23 cellular contexts compared by ENCODE assay signal in the genomic region with DNA sequence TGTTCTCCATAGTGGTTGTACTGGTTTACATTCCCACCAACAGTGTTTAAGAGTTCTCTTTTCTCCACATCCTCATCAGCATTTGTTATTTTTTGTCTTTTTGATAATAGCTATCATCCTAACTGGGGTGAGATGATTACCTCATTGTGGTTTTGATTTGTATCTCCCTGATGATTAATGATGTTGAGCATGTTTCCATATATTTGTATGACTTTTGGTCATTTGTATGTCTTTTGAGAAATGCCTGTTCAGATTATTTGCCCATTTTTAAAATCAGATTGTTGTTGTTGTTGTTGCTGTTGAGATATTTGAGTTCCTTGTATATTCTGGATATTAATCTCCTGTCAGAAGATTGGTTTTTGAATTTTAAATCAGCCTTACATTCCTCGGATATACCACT.
A peak's percentile ranks its signal among the peaks of the same experiment; 100 is the strongest.
DNase-seq lines count a peak whose midpoint lies in the region; FAIRE-seq and TF ChIP-seq lines count a peak whose summit lies in the region.
"Had no signal": no experiment of that assay in that cellular context is flagged by ENCODE, and none has a peak within 500 bp of the region (broad histone marks: within the 10 kb centered on the region; RNA-seq: fewer than 3 reads in every experiment).

No MANE protein-coding gene starts in this region.

- H3K9me3 ChIP-seq in mammary epithelial cell (replicated peaks; ENCODE audit: insufficient read depth, low read length), result no peaks in the 10 kb centered on the region
- H3K9me3 ChIP-seq: BE2C, Caco-2 had no signal

- no peaks in the 10 kb centered on the region for H3K36me3 ChIP-seq in mammary epithelial cell (ENCODE audit: insufficient read depth, low read length)
- H3K36me3 ChIP-seq: BE2C had no signal

- no peak overlapping the region for H3K4me2 ChIP-seq in mammary epithelial cell (ENCODE audit: insufficient read depth, low read depth, low read length)
- H3K4me2 ChIP-seq: GM23338 had no signal

- WGBS in mammary epithelial cell (ENCODE audit: low coverage, missing lambda C conversion rate), result 100% methylated on average over 1 of the region's 1 CpG

- intact Hi-C loops in mammary epithelial cell (cut with micrococcal nuclease), result no loop called here

- peak; percentile 64 for FAIRE-seq in D721Med (lab: Jason Lieb, UNC)
- FAIRE-seq in GM12891 (lab: Jason Lieb, UNC), result peak; percentile 5
- FAIRE-seq in GM19239 (lab: Jason Lieb, UNC), result no peak
- FAIRE-seq: HTR-8/SVneo had no signal

- DNase-seq in D721Med (ENCODE audit: insufficient read length, low spot score) (no peak), GM12891 (ENCODE audit: insufficient read length, low spot score) (no peak), LHCN-M2 (ENCODE audit: low read depth) (peak; percentile 6), iris pigment epithelial cell (ENCODE audit: low read depth) (peak; percentile 19), foreskin melanocyte (no peak), NCI-H524 treated with DMSO at 0.1 percent for 48 hours (lab: John Stamatoyannopoulos, UW) (no peak), GM19239 (ENCODE audit: insufficient read length, low spot score) (no peak), mammary epithelial cell (no peak)
- DNase-seq: 8988T; ACHN; BE2C; C1 segment of cervical spinal cord; Caco-2; CD4-positive, alpha-beta T cell; DMS153; DMS79; H7; HFFc6; IMR-90; Kasumi-1; KBM-7 had no signal

- dilution Hi-C loops in mammary epithelial cell (cut with HindIII; ENCODE audit: low sequenced_read_pairs), result no loop called here

- TF ChIP-seq POLR2A in GM12891 (IDR thresholded peaks at IDR 0.05; ENCODE audit: low read depth, low read length), result no peak

- no peak overlapping the region for H3K27ac ChIP-seq in mammary epithelial cell (ENCODE audit: insufficient read depth, low read depth, low read length)

- no peaks in the 10 kb centered on the region for H4K20me1 ChIP-seq in mammary epithelial cell (ENCODE audit: insufficient read depth, low read length)

- H3K4me1 ChIP-seq in mammary epithelial cell (ENCODE audit: insufficient read depth, low read length), result no peaks in the 10 kb centered on the region
- H3K4me1 ChIP-seq: BE2C, Caco-2 had no signal

- H3K9ac ChIP-seq in mammary epithelial cell (ENCODE audit: insufficient read depth, low read length), result no peak overlapping the region

- no peaks in the 10 kb centered on the region for H3K79me2 ChIP-seq in mammary epithelial cell (ENCODE audit: insufficient read depth, low read length)

- CTCF ChIA-PET in mammary epithelial cell (lab: Charles Lee; ENCODE audit: low non-redundant PET), result no interaction called here

- in situ Hi-C loops in mammary epithelial cell (cut with MboI; ENCODE audit: low sequenced_read_pairs in 2 of 2), result no loop called here

- no peak for TF ChIP-seq CTCF in D721Med (IDR thresholded peaks at IDR 0.05; ENCODE audit: insufficient read depth, missing control alignments)
- no peak for TF ChIP-seq CTCF in mammary epithelial cell (conservative IDR thresholded peaks at IDR 0.05 in 1 of 2, IDR thresholded peaks at IDR 0.05 in 1 of 2; ENCODE audit: extremely low read depth in 1 of 2, insufficient read depth in 1 of 2, low read depth in 1 of 2, low read length in 2 of 2)

- no peak overlapping the region for H2AFZ ChIP-seq in mammary epithelial cell (ENCODE audit: low read depth, low read length)
- H2AFZ ChIP-seq: GM23338 had no signal

- H3K27me3 ChIP-seq in mammary epithelial cell (ENCODE audit: insufficient read depth, low read length), result no peaks in the 10 kb centered on the region
- H3K27me3 ChIP-seq: BE2C had no signal

- no TSS peak for BruUV-seq in mammary epithelial cell (replicated peaks; lab: Mats Ljungman, UMichigan)

- H3K4me3 ChIP-seq in mammary epithelial cell (replicated peaks in 1 of 3; ENCODE audit: insufficient read depth in 1 of 3, low read depth in 2 of 3, low read length in 3 of 3), result no peak overlapping the region
- H3K4me3 ChIP-seq: GM23338 had no signal

TF ChIP-seq in GM12891, 5 proteins besides CTCF, POLR2A, EP300 and RAD21:
- no peak for TF ChIP-seq PAX5 (IDR thresholded peaks at IDR 0.05; ENCODE audit: insufficient read depth, low read length, severe bottlenecking)
- no peak for TF ChIP-seq POLR2AphosphoS5 (IDR thresholded peaks at IDR 0.05; ENCODE audit: low read depth, low read length)
- no peak for TF ChIP-seq TAF1 (IDR thresholded peaks at IDR 0.05; ENCODE audit: low read depth, low read length)
- no peak for TF ChIP-seq POU2F2 (IDR thresholded peaks at IDR 0.05; ENCODE audit: low read depth, low read length)
- TF ChIP-seq SPI1 (IDR thresholded peaks at IDR 0.05; ENCODE audit: low read depth, low read length), result no peak

Comparison
In these comparisons a context has a peak if more than half of its experiments do, and no peak if none do; other contexts are left out.
1. DNase-seq: peak in LHCN-M2 (single experiment) and iris pigment epithelial cell (single experiment); none in D721Med (single experiment), GM12891 (single experiment), foreskin melanocyte (single experiment), NCI-H524 treated with DMSO at 0.1 percent for 48 hours (single experiment), GM19239 (single experiment) and mammary epithelial cell (single experiment).